8 cellular contexts compared by ENCODE assay signal in the genomic region with DNA sequence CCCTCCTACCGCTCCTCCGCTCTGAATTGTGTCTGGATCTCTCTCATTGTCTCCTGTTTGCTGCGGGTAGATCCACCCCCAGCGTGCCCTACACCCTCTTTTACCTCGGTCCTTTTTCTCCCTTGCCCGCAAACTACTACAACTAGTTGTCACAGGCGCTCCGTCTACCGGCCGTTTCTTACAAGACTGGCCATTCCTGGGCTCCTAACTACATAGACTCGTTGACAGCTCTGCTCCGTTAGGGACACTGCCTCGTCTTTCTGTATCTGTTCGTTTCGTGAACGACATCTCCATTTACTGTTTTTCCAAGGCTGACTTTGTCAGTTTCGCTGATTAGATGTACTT. TPM values are rescaled to one million over a fixed set of nuclear protein-coding genes. Genes with fewer than 3 reads are reported as not detected.
DNase-seq lines count a peak whose midpoint lies in the region; ATAC-seq and TF ChIP-seq lines count a peak whose summit lies in the region.

No MANE protein-coding gene starts in this region.

- no peak for DNase-seq in AG04450 (ENCODE audit: low read depth, low spot score)
- peak; percentile 56 for DNase-seq in GM13976 (ENCODE audit: low spot score)
- peak; percentile 28 to 57 for DNase-seq in NOMO-1 (lab: John Stamatoyannopoulos, UW; ENCODE audit: unreplicated experiment in 2 of 2)
- peak; percentile 62 for DNase-seq in Right ventricle myocardium superior
- peak; percentile 58 for DNase-seq in occipital lobe (lab: John Stamatoyannopoulos, UW)
- DNase-seq in epidermal melanocyte (ENCODE audit: insufficient read length, low spot score), result no peak

- peak overlapping the region; percentile 80 for H3K27ac Mint-ChIP-seq in activated naive CD4-positive, alpha-beta T cell treated with anti-CD3 and anti-CD28 coated beads, Interleukin-2, amount 50 U/mL, for 24 hours

- no peaks in the 10 kb centered on the region for H3K27me3 Mint-ChIP-seq in activated naive CD4-positive, alpha-beta T cell treated with anti-CD3 and anti-CD28 coated beads, Interleukin-2, amount 50 U/mL, for 24 hours

- peak overlapping the region; percentile 99 for H3K4me3 ChIP-seq in AG04450 (ENCODE audit: low read depth, low read length)

- TF ChIP-seq CTCF in AG04450 (IDR thresholded peaks at IDR 0.05; ENCODE audit: low read depth, low read length) (peak; percentile 48), GM13976 (IDR thresholded peaks at IDR 0.05; ENCODE audit: borderline replicate concordance, control extremely low read depth, extremely low read depth, insufficient read depth, missing control alignments) (no peak)

- intact Hi-C loops in Right ventricle myocardium superior (cut with DNase I), result no loop called here

- no peaks in the 10 kb centered on the region for H3K9me3 Mint-ChIP-seq in activated naive CD4-positive, alpha-beta T cell treated with anti-CD3 and anti-CD28 coated beads, Interleukin-2, amount 50 U/mL, for 24 hours

- H3K9me3 ChIP-seq in AG04450 (ENCODE audit: control insufficient read depth, insufficient read depth, low read length), result no peaks in the 10 kb centered on the region; the same call in 1 of the 2 replicates

- H3K4me3 Mint-ChIP-seq in activated naive CD4-positive, alpha-beta T cell treated with anti-CD3 and anti-CD28 coated beads, Interleukin-2, amount 50 U/mL, for 24 hours, result peak overlapping the region; percentile 95

- no peak overlapping the region for H3K27ac ChIP-seq in AG04450 (ENCODE audit: low read depth, low read length)

- CTCF ChIA-PET in AG04450 (lab: Charles Lee), result interaction anchor here (0.7 to 2.7 kb wide), 4 partner anchors 9 to 1484 kb away, joined by 5 to 11 read pairs (median 7); no protein-coding TSS in a partner anchor

- POLR2A ChIA-PET in AG04450 (lab: Yijun Ruan, JAX), result interaction anchor here (1.9 kb wide), 1 partner anchor 31 kb away, joined by 13 read pairs; a partner anchor contains a TSS

- H3K36me3 Mint-ChIP-seq in activated naive CD4-positive, alpha-beta T cell treated with anti-CD3 and anti-CD28 coated beads, Interleukin-2, amount 50 U/mL, for 24 hours, result peaks cover 2% of the 10 kb centered on the region

- ATAC-seq in HG02884 (IDR thresholded peaks at IDR 0.05; ENCODE audit: unreplicated experiment) (peak; percentile 43), Right ventricle myocardium superior (ENCODE audit: poor library complexity) (peak; percentile 78)

- H3K27me3 ChIP-seq in AG04450 (ENCODE audit: control insufficient read depth, insufficient read depth, low read length), result peaks cover 11% of the 10 kb centered on the region

- in situ Hi-C loops in GM13976 (cut with MboI; ENCODE audit: low sequenced_read_pairs, unreplicated experiment), result no loop called here

- H3K4me1 Mint-ChIP-seq in activated naive CD4-positive, alpha-beta T cell treated with anti-CD3 and anti-CD28 coated beads, Interleukin-2, amount 50 U/mL, for 24 hours, result peaks cover 34% of the 10 kb centered on the region

RNA-seq across cellular contexts. Expression of a gene that starts 0.8 kb away (rescaled TPM):
- 2.3 and 3.1 TPM in 2 replicates for polyA plus RNA-seq in AG04450 (2011; rRNA removed)
- 2.3 and 2.7 TPM in 2 replicates for polyA minus RNA-seq in AG04450 (2011; rRNA and poly(A)+ RNA removed)
- total RNA-seq in Right ventricle myocardium superior (10.4 TPM), occipital lobe (2.7 TPM)

RNA-seq across cellular contexts. Expression of a gene that starts 31.1 kb away (rescaled TPM):
- polyA plus RNA-seq in AG04450 (2011; rRNA removed), result 378 and 456 TPM in 2 replicates
- 110 and 141 TPM in 2 replicates for polyA minus RNA-seq in AG04450 (2011; rRNA and poly(A)+ RNA removed)
- total RNA-seq in Right ventricle myocardium superior (767 TPM), occipital lobe (348 TPM)

RNA-seq across cellular contexts. Expression of a gene that starts 31.3 kb away (rescaled TPM):
- 10.2 and 16.0 TPM in 2 replicates for polyA plus RNA-seq in AG04450 (2011; rRNA removed)
- 3.1 and 5.0 TPM in 2 replicates for polyA minus RNA-seq in AG04450 (2011; rRNA and poly(A)+ RNA removed)
- total RNA-seq in Right ventricle myocardium superior (6.9 TPM), occipital lobe (9.2 TPM)

Comparison
In these comparisons a context has a peak if more than half of its experiments do, and no peak if none do; other contexts are left out.
1. DNase-seq: peak in GM13976 (single experiment), NOMO-1 (2 of 2), Right ventricle myocardium superior (single experiment) and occipital lobe (single experiment); none in AG04450 (single experiment) and epidermal melanocyte (single experiment).